8 cellular contexts compared by ENCODE assay signal in the genomic region with DNA sequence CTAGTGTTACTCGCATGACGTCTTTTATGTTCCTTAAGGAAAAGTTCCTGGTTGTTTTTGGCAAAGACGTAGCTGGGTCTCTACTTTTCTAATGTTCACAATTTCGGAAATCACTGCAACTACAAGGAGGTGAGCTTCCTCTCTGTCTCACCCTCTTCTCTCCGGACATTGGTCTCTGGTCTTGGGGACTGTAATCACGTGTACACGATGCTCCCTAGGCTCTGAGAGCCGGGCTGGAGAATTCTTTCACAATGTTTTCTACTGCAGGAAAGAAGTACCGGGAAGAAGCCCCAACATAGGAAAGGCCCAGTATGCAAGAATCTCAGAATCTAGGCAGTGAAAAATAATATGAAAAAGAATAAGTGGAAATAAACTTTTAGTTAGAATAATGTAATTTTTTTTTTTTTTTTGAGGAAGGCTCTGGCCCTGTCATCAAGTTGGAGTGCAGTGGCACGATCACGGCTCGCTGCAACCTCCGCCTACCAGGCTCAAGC. TPM values are rescaled to one million over a fixed set of nuclear protein-coding genes. Genes with fewer than 3 reads are reported as not detected.
DNase-seq lines count a peak whose midpoint lies in the region; ATAC-seq and TF ChIP-seq lines count a peak whose summit lies in the region.

No MANE protein-coding gene starts in this region.

- no peak overlapping the region for H3K4ac ChIP-seq in mesenchymal stem cell (ENCODE audit: low read depth in 1 of 2, low read length in 2 of 2)

- H3K27ac ChIP-seq in DND-41 (ENCODE audit: low read length) (no peak overlapping the region), mesenchymal stem cell (ENCODE audit: low read length, poor library complexity, severe bottlenecking) (peak overlapping the region; percentile 17)

- H3K79me2 ChIP-seq in DND-41 (ENCODE audit: insufficient read depth, low read length): no peaks in the 10 kb centered on the region

- H3K4me1 ChIP-seq in DND-41 (ENCODE audit: insufficient read depth, low read length): peaks cover 42% of the 10 kb centered on the region
- H3K4me1 ChIP-seq in mesenchymal stem cell (ENCODE audit: control insufficient read depth, insufficient read depth, low read depth, low read length): no peaks in the 10 kb centered on the region

- DNase-seq in DND-41 (no peak), MG63 (peak; percentile 33), mesenchymal stem cell (no peak), left colon (no peak), NCI-H2171 treated with DMSO at 0.1 percent for 48 hours (lab: John Stamatoyannopoulos, UW) (no peak), T1000 (lab: John Stamatoyannopoulos, UW) (no peak)

- no peak overlapping the region for H4K91ac ChIP-seq in mesenchymal stem cell (ENCODE audit: low read length)

- peak overlapping the region; percentile 28; the same call in 1 of the 2 replicates for H2AFZ ChIP-seq in DND-41 (ENCODE audit: low read depth, low read length)
- H2AFZ ChIP-seq in mesenchymal stem cell (ENCODE audit: low read depth, low read length): no peak overlapping the region

- ATAC-seq in DND-41 (ENCODE audit: insufficient read depth, low read depth) (no peak), HG02642 (IDR thresholded peaks at IDR 0.05; ENCODE audit: poor library complexity, unreplicated experiment) (no peak), left colon (no peak)

- no peak overlapping the region for H2BK15ac ChIP-seq in mesenchymal stem cell (ENCODE audit: low read depth, poor library complexity, severe bottlenecking)

- H2BK12ac ChIP-seq in mesenchymal stem cell (ENCODE audit: low read length in 2 of 2): no peak overlapping the region

- H3K9me3 Mint-ChIP-seq in activated naive CD8-positive, alpha-beta T cell (ENCODE audit: low read depth): no peaks in the 10 kb centered on the region

- peak overlapping the region; percentile 98 for H3K27ac Mint-ChIP-seq in activated naive CD8-positive, alpha-beta T cell

- no peak overlapping the region for H3K14ac ChIP-seq in mesenchymal stem cell (ENCODE audit: low read length in 2 of 2)

- H4K8ac ChIP-seq in mesenchymal stem cell (ENCODE audit: low read length): peak overlapping the region; percentile 50

- H3K27me3 Mint-ChIP-seq in activated naive CD8-positive, alpha-beta T cell: no peaks in the 10 kb centered on the region

- H3K18ac ChIP-seq in mesenchymal stem cell (ENCODE audit: low read depth in 1 of 2, low read length in 2 of 2): peak overlapping the region in 1 of 2 experiments; percentile 39

- H3K27me3 ChIP-seq in DND-41 (ENCODE audit: insufficient read depth, low read length, poor library complexity): no peaks in the 10 kb centered on the region
- no peaks in the 10 kb centered on the region for H3K27me3 ChIP-seq in MG63
- no peaks in the 10 kb centered on the region for H3K27me3 ChIP-seq in mesenchymal stem cell (ENCODE audit: control insufficient read depth in 1 of 2, insufficient read depth in 1 of 2, low read length in 2 of 2)

- peak overlapping the region; percentile 98 for H3K4me3 Mint-ChIP-seq in activated naive CD8-positive, alpha-beta T cell

- intact Hi-C loops in left colon (cut with DNase I, micrococcal nuclease): no loop called here

- H2BK5ac ChIP-seq in mesenchymal stem cell (ENCODE audit: low read depth, low read length, poor library complexity, severe bottlenecking): no peak overlapping the region

- peak overlapping the region; percentile 76 for H3K4me2 ChIP-seq in DND-41 (ENCODE audit: insufficient read depth, low read length)
- H3K4me2 ChIP-seq in mesenchymal stem cell (ENCODE audit: low read length, poor library complexity, severe bottlenecking): peak overlapping the region; percentile 24

- H3K79me1 ChIP-seq in mesenchymal stem cell (replicated peaks; ENCODE audit: low read length, poor library complexity, severe bottlenecking): no peaks in the 10 kb centered on the region

- no peaks in the 10 kb centered on the region for H4K20me1 ChIP-seq in DND-41 (ENCODE audit: insufficient read depth, low read length)

- H3K23ac ChIP-seq in mesenchymal stem cell (ENCODE audit: low read length in 2 of 2): no peak overlapping the region

- peak overlapping the region in 1 of 2 experiments; percentile 58; a peak in 3 of 4 replicates for H3K4me3 ChIP-seq in DND-41 (ENCODE audit: low read depth in 1 of 2, low read length in 2 of 2)
- peak overlapping the region; percentile 88 for H3K4me3 ChIP-seq in MG63
- H3K4me3 ChIP-seq in mesenchymal stem cell (ENCODE audit: insufficient read depth in 1 of 2, low read depth in 1 of 2, low read length in 2 of 2): peak overlapping the region in 1 of 2 experiments; percentile 58

- no peak for TF ChIP-seq CTCF in DND-41 (IDR thresholded peaks at IDR 0.05; ENCODE audit: borderline replicate concordance, extremely low read depth, low read length, poor library complexity, severe bottlenecking)

- WGBS in mesenchymal stem cell: 35% methylated on average over 13 of the region's 13 CpGs

- H3K36me3 Mint-ChIP-seq in activated naive CD8-positive, alpha-beta T cell: no peaks in the 10 kb centered on the region

- no peaks in the 10 kb centered on the region for H3K9me3 ChIP-seq in DND-41 (ENCODE audit: insufficient read depth, low read length, severe bottlenecking)
- no peaks in the 10 kb centered on the region for H3K9me3 ChIP-seq in MG63
- H3K9me3 ChIP-seq in mesenchymal stem cell (ENCODE audit: control insufficient read depth, low read length): no peaks in the 10 kb centered on the region

- H2BK120ac ChIP-seq in mesenchymal stem cell (ENCODE audit: low read depth, low read length): no peak overlapping the region

- H3K4me1 Mint-ChIP-seq in activated naive CD8-positive, alpha-beta T cell (ENCODE audit: low read depth): peaks cover 39% of the 10 kb centered on the region

- H2AK5ac ChIP-seq in mesenchymal stem cell (ENCODE audit: low read length, severe bottlenecking): no peak overlapping the region

- H3K9ac ChIP-seq in DND-41 (ENCODE audit: low read depth, low read length) (peak overlapping the region; percentile 20; the same call in 1 of the 2 replicates), mesenchymal stem cell (ENCODE audit: low read length) (peak overlapping the region; percentile 79)

- no peaks in the 10 kb centered on the region for H3K36me3 ChIP-seq in DND-41 (ENCODE audit: insufficient read depth, low read length)
- H3K36me3 ChIP-seq in MG63: no peaks in the 10 kb centered on the region
- no peaks in the 10 kb centered on the region for H3K36me3 ChIP-seq in mesenchymal stem cell (ENCODE audit: control insufficient read depth in 1 of 2, insufficient read depth in 2 of 2, low read depth in 1 of 2, low read length in 2 of 2)

RNA-seq across cellular contexts. Expression of gene HJV, which starts 13.5 kb away (rescaled TPM):
- not detected in 2 replicates for total RNA-seq in MG63 (2014; rRNA removed; shearing (Covaris generic); ENCODE audit: low replicate concordance)
- polyA plus RNA-seq in mesenchymal stem cell (2013, experiment 1 of 2): not detected
- not detected for polyA plus RNA-seq in mesenchymal stem cell (2013, experiment 2 of 2)
- total RNA-seq in left colon: not detected

RNA-seq across cellular contexts. Expression of gene TXNIP, which starts 38.6 kb away (rescaled TPM):
- 20.4 and 20.6 TPM in 2 replicates for total RNA-seq in MG63 (2014; rRNA removed; shearing (Covaris generic); ENCODE audit: low replicate concordance)
- polyA plus RNA-seq in mesenchymal stem cell (2013, experiment 1 of 2): 161 TPM
- 167 TPM for polyA plus RNA-seq in mesenchymal stem cell (2013, experiment 2 of 2)
- total RNA-seq in left colon: 100 to 1,000 TPM; 550 to 720 TPM

Comparison
In these comparisons a context has a peak if more than half of its experiments do, and no peak if none do; other contexts are left out.
1. RNA of gene TXNIP, which starts 38.6 kb away (total RNA-seq): 550 to 720 TPM in left colon; 20.4 to 20.6 TPM in MG63; every median in the first group is over 10 times any median in the second.